25 cellular contexts compared by ENCODE assay signal in genomic region chrX:53330331-53330730, GRCh38.
"Had no signal": no experiment of that assay in that cellular context is flagged by ENCODE, and none has a peak within 500 bp of the region (broad histone marks: within the 10 kb centered on the region; RNA-seq: fewer than 3 reads in every experiment).

No MANE protein-coding gene starts in this region.

- ATAC-seq: activated CD8-positive, alpha-beta T cell treated with anti-CD3 and anti-CD28 coated beads for 36 hours; activated naive CD8-positive, alpha-beta T cell treated with anti-CD3 and anti-CD28 coated beads, Interleukin-2, amount 50 U/mL, for 24 hours; Panc1 had no signal

- H3K4me1 Mint-ChIP-seq: activated CD4-positive, alpha-beta T cell treated with anti-CD3 and anti-CD28 coated beads, Interleukin-2, amount 10 ng/mL, durations not matched to agents 24 days and 14 days; activated naive CD4-positive, alpha-beta T cell treated with anti-CD3 and anti-CD28 coated beads, Interleukin-2, amount 10 ng/mL, durations not matched to agents 7 days and 5 days; activated naive CD8-positive, alpha-beta T cell treated with anti-CD3 and anti-CD28 coated beads, Interleukin-2, amount 50 U/mL, for 24 hours; brain had no signal

- H3K27ac ChIP-seq: KMS-11, SJCRH30 had no signal

- FAIRE-seq: bronchial epithelial cell, TTC549 had no signal

- DNase-seq: activated CD4-positive, alpha-beta T cell treated with anti-CD3 and anti-CD28 coated beads, Interleukin-2, amount 10 ng/mL, durations not matched to agents 24 days and 14 days; activated CD4-positive, alpha-beta T cell treated with anti-CD3 and anti-CD28 coated beads, Interleukin-2, amount 50 U/mL, for 4 hours; activated CD8-positive, alpha-beta T cell treated with anti-CD3 and anti-CD28 coated beads for 36 hours; activated gamma-delta T cell treated with Interleukin-2 at 50 U/mL for 16 hours; activated naive CD4-positive, alpha-beta T cell treated with anti-CD3 and anti-CD28 coated beads, Interleukin-2, amount 10 ng/mL, durations not matched to agents 7 days and 5 days; activated naive CD8-positive, alpha-beta T cell treated with anti-CD3 and anti-CD28 coated beads, Interleukin-2, amount 50 U/mL, for 24 hours; activated T-cell treated with anti-CD3 and anti-CD28 coated beads, Interleukin-2, amount 50 U/mL, for 1 hour; central memory CD4-positive, alpha-beta T cell; MM.1S; MV-4-11; NCI-H1092; NCI-H1436 treated with DMSO at 0.1 percent for 48 hours; NCI-H2029; NCI-H345; NCI-H524 treated with DMSO at 0.1 percent for 48 hours; SJCRH30 had no signal

- H3K4me3 ChIP-seq: SJCRH30 had no signal

- H3K4me1 ChIP-seq: SJCRH30 had no signal

- H3K27ac Mint-ChIP-seq: activated CD4-positive, alpha-beta T cell treated with anti-CD3 and anti-CD28 coated beads, Interleukin-2, amount 10 ng/mL, durations not matched to agents 24 days and 14 days; activated CD8-positive, alpha-beta T cell treated with anti-CD3 and anti-CD28 coated beads for 36 hours; activated naive CD4-positive, alpha-beta T cell treated with anti-CD3 and anti-CD28 coated beads, Interleukin-2, amount 10 ng/mL, durations not matched to agents 7 days and 5 days; activated naive CD8-positive, alpha-beta T cell; activated naive CD8-positive, alpha-beta T cell treated with anti-CD3 and anti-CD28 coated beads, Interleukin-2, amount 50 U/mL, for 24 hours; brain; T-helper 1 cell treated with Interleukin-12 subunit alpha and Interleukin-12 subunit beta and Interleukin-4 antibody, amounts not matched to agents 30 μg/mL and 1 μg/mL, for 36 hours; T-helper 2 cell treated with Interferon-gamma antibody and Interleukin-4, amounts not matched to agents 5 μg/mL and 100 μg/mL, for 36 hours had no signal

- H3K36me3 ChIP-seq: SJCRH30 had no signal

- H3K36me3 Mint-ChIP-seq: activated naive CD4-positive, alpha-beta T cell treated with anti-CD3 and anti-CD28 coated beads, Interleukin-2, amount 10 ng/mL, durations not matched to agents 7 days and 5 days; activated naive CD8-positive, alpha-beta T cell; brain had no signal

- H3K9me3 ChIP-seq: SJCRH30, SK-N-SH had no signal

- H3K4me3 Mint-ChIP-seq: activated CD4-positive, alpha-beta T cell treated with anti-CD3 and anti-CD28 coated beads, Interleukin-2, amount 10 ng/mL, durations not matched to agents 24 days and 14 days; activated CD8-positive, alpha-beta T cell treated with anti-CD3 and anti-CD28 coated beads for 36 hours; activated naive CD4-positive, alpha-beta T cell treated with anti-CD3 and anti-CD28 coated beads, Interleukin-2, amount 10 ng/mL, durations not matched to agents 7 days and 5 days; activated naive CD8-positive, alpha-beta T cell; activated naive CD8-positive, alpha-beta T cell treated with anti-CD3 and anti-CD28 coated beads, Interleukin-2, amount 50 U/mL, for 24 hours; brain; T-helper 1 cell treated with Interleukin-12 subunit alpha and Interleukin-12 subunit beta and Interleukin-4 antibody, amounts not matched to agents 30 μg/mL and 1 μg/mL, for 36 hours; T-helper 2 cell treated with Interferon-gamma antibody and Interleukin-4, amounts not matched to agents 5 μg/mL and 100 μg/mL, for 36 hours had no signal

- H3K9me3 Mint-ChIP-seq: activated CD4-positive, alpha-beta T cell treated with anti-CD3 and anti-CD28 coated beads, Interleukin-2, amount 10 ng/mL, durations not matched to agents 24 days and 14 days; activated CD8-positive, alpha-beta T cell treated with anti-CD3 and anti-CD28 coated beads for 36 hours; activated naive CD4-positive, alpha-beta T cell treated with anti-CD3 and anti-CD28 coated beads, Interleukin-2, amount 10 ng/mL, durations not matched to agents 7 days and 5 days; activated naive CD8-positive, alpha-beta T cell treated with anti-CD3 and anti-CD28 coated beads, Interleukin-2, amount 50 U/mL, for 24 hours; T-helper 1 cell treated with Interleukin-12 subunit alpha and Interleukin-12 subunit beta and Interleukin-4 antibody, amounts not matched to agents 30 μg/mL and 1 μg/mL, for 36 hours; T-helper 2 cell treated with Interferon-gamma antibody and Interleukin-4, amounts not matched to agents 5 μg/mL and 100 μg/mL, for 36 hours had no signal

- H3K27me3 ChIP-seq: SJCRH30 had no signal
